ENCODE assay signal across 8 cellular contexts in the genomic region with DNA sequence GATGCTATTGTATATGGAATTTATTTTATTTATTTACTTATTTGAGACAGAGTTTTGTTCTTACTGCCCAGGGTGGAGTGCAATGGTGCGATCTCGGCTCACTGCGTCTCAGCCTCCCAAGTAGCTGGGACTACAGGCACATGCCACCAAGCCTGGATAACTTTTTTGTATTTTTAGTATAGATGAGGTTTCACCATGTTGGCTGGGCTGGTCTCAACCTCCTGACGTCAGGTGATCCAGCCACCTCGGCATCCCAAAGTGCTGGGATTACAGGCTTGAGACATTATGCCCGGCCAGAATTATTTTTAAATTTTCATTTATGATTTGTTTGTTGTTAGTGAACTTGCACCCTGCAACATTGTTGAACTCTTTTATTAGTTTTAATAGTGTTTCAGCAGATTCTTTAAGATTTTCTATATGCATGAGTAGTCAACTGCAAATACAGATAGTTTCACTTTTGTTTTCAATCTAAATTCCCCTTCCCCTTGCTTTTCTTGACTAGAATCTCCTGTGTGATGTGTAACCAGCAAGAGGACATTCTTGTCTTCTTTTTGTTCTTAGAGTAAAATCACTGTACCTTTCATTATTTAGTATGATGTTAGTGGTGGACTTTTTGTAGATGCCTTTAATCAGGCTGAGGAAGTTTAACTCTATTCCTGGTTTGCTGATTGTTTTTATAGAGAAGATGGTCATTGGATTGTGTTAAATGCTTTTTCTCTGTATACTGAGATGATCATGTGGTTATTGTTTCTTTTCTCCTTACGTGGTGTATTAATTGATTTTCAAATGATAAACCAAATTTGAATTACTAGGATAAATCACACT. TPM values are rescaled to one million over a fixed set of nuclear protein-coding genes. Genes with fewer than 3 reads are reported as not detected.
DNase-seq lines count a peak whose midpoint lies in the region; ATAC-seq and TF ChIP-seq lines count a peak whose summit lies in the region.

No MANE protein-coding gene starts in this region.

- no peak overlapping the region for H3K4me3 ChIP-seq in tibial nerve

- POLR2A ChIA-PET in GM10248 (lab: Yijun Ruan, JAX): interaction anchor here (0.7 kb wide), 1 partner anchor 9 kb away, joined by 5 read pairs; no protein-coding TSS in a partner anchor

- H3K27me3 ChIP-seq in tibial nerve: no peaks in the 10 kb centered on the region

- intact Hi-C loops in dendritic cell treated with granulocyte-macrophage colony-stimulating factor and Interleukin-4, amounts not matched to agents 40 ng/mL and 50 ng/mL, for 4 days (cut with micrococcal nuclease): loop anchor here (2.0 kb wide), 1 partner anchor 56 kb away; a partner anchor contains a TSS

- no peaks in the 10 kb centered on the region for H3K9me3 Mint-ChIP-seq in dendritic cell treated with granulocyte-macrophage colony-stimulating factor and Interleukin-4, amounts not matched to agents 40 ng/mL and 50 ng/mL, for 4 days
- H3K9me3 Mint-ChIP-seq in nephron progenitor cell: peaks cover 57% of the 10 kb centered on the region

- no peaks in the 10 kb centered on the region for H3K27me3 Mint-ChIP-seq in dendritic cell treated with granulocyte-macrophage colony-stimulating factor and Interleukin-4, amounts not matched to agents 40 ng/mL and 50 ng/mL, for 4 days
- peaks cover 2% of the 10 kb centered on the region for H3K27me3 Mint-ChIP-seq in nephron progenitor cell (ENCODE audit: low read depth, poor library complexity)

- peak overlapping the region; percentile 71 for H3K4me3 Mint-ChIP-seq in dendritic cell treated with granulocyte-macrophage colony-stimulating factor and Interleukin-4, amounts not matched to agents 40 ng/mL and 50 ng/mL, for 4 days
- H3K4me3 Mint-ChIP-seq in nephron progenitor cell: no peak overlapping the region

- H3K4me1 Mint-ChIP-seq in dendritic cell treated with granulocyte-macrophage colony-stimulating factor and Interleukin-4, amounts not matched to agents 40 ng/mL and 50 ng/mL, for 4 days (ENCODE audit: low read depth): no peaks in the 10 kb centered on the region
- no peaks in the 10 kb centered on the region for H3K4me1 Mint-ChIP-seq in nephron progenitor cell

- 92 to 96% methylated on average over 7 of the region's 7 CpGs for WGBS in tibial nerve, 2 donors

- H3K9me3 ChIP-seq in tibial nerve: peaks cover 0 to 2% (median 0%) of the 10 kb centered on the region in 4 donors

- peak overlapping the region; percentile 83 for H3K27ac Mint-ChIP-seq in dendritic cell treated with granulocyte-macrophage colony-stimulating factor and Interleukin-4, amounts not matched to agents 40 ng/mL and 50 ng/mL, for 4 days
- H3K27ac Mint-ChIP-seq in nephron progenitor cell: no peak overlapping the region

- ATAC-seq in GM19468 (IDR thresholded peaks at IDR 0.05; ENCODE audit: extremely low read depth, unreplicated experiment) (peak; percentile 49), HG03457 (IDR thresholded peaks at IDR 0.05; ENCODE audit: unreplicated experiment) (peak; percentile 93)

- TF ChIP-seq EP300 in tibial nerve (IDR thresholded peaks at IDR 0.05): no peak

- CTCF ChIA-PET in GM10248 (lab: Yijun Ruan, JAX): interaction anchor here (0.8 to 0.9 kb wide), 2 partner anchors 10 to 62 kb away, joined by 3 read pairs; no protein-coding TSS in a partner anchor

- DNase-seq in GM10248 (ENCODE audit: extremely low spot score) (peak; percentile 49), T1000 (lab: John Stamatoyannopoulos, UW) (no peak), nephron progenitor cell (no peak), tibial nerve (ENCODE audit: low spot score in 2 of 2) (no peak), NCI-H1092 (lab: John Stamatoyannopoulos, UW) (no peak)

- H3K36me3 Mint-ChIP-seq in dendritic cell treated with granulocyte-macrophage colony-stimulating factor and Interleukin-4, amounts not matched to agents 40 ng/mL and 50 ng/mL, for 4 days (ENCODE audit: low read depth): peaks cover 57% of the 10 kb centered on the region
- peaks cover 100% of the 10 kb centered on the region for H3K36me3 Mint-ChIP-seq in nephron progenitor cell (ENCODE audit: low read depth)

- no peak for TF ChIP-seq CTCF in GM10248 (IDR thresholded peaks at IDR 0.05; ENCODE audit: control extremely low read depth, extremely low read depth, low read depth, missing control alignments)
- no peak for TF ChIP-seq CTCF in nephron progenitor cell (IDR thresholded peaks at IDR 0.05)
- TF ChIP-seq CTCF in tibial nerve (IDR thresholded peaks at IDR 0.05): no peak

- H3K4me1 ChIP-seq in tibial nerve: no peaks in the 10 kb centered on the region

- no peak for TF ChIP-seq POLR2A in tibial nerve (IDR thresholded peaks at IDR 0.05)

- H3K27ac ChIP-seq in tibial nerve: no peak overlapping the region

- peaks cover 0 to 77% (median 8%) of the 10 kb centered on the region in 3 donors for H3K36me3 ChIP-seq in tibial nerve

RNA-seq across cellular contexts. Expression of a gene that starts 27.8 kb away (rescaled TPM):
- total RNA-seq in tibial nerve: 10 to 100 TPM; 15.0 to 31.6 (median 29.3) TPM

RNA-seq across cellular contexts. Expression of a gene that starts 55.8 kb away (rescaled TPM):
- 10 to 100 TPM; 20.3 to 27.6 (median 24.7) TPM for total RNA-seq in tibial nerve
